8 cellular contexts compared by ENCODE assay signal in genomic region chr6:41786451-41787218, GRCh38. TPM values are rescaled to one million over a fixed set of nuclear protein-coding genes. Genes with fewer than 3 reads are reported as not detected.
DNase-seq lines count a peak whose midpoint lies in the region; ATAC-seq and TF ChIP-seq lines count a peak whose summit lies in the region.

No MANE protein-coding gene starts in this region.

- peak; percentile 46 to 68 for TF ChIP-seq RAD21 in liver (IDR thresholded peaks at IDR 0.05)

- no peaks in the 10 kb centered on the region for H3K27me3 ChIP-seq in liver (ENCODE audit: control insufficient read depth in 4 of 4, insufficient read depth in 4 of 4, low read length in 3 of 4)

- DNase-seq in AG09319 (ENCODE audit: extremely low read depth, low read depth) (peak; percentile 35), NCI-H526 (lab: John Stamatoyannopoulos, UW) (peak; percentile 49 to 89), dedifferentiated amniotic fluid mesenchymal stem cell (ENCODE audit: extremely low spot score) (peak; percentile 65)
- DNase-seq in activated CD4-positive, alpha-beta T cell treated with anti-CD3 and anti-CD28 coated beads, Interleukin-2, amount 50 U/mL, for 24 hours (ENCODE audit: low read depth in 1 of 2, low spot score in 1 of 2) = peak; percentile 74 to 76
- DNase-seq in stimulated activated CD4-positive, alpha-beta T cell treated with anti-CD3 and anti-CD28 coated beads, Interleukin-4, amount 100 ng/mL, for 1 hour = peak; percentile 91

- under 1% methylated on average over 58 of the region's 58 CpGs for WGBS in liver

- peaks cover 9 to 25% (median 19%) of the 10 kb centered on the region in 4 donors for H3K4me1 ChIP-seq in liver (ENCODE audit: control insufficient read depth in 4 of 4, insufficient read depth in 4 of 4, low read length in 3 of 4)

- no peaks in the 10 kb centered on the region for H3K9me3 ChIP-seq in liver (ENCODE audit: control insufficient read depth in 4 of 4, low read length in 3 of 4)

- peak overlapping the region; percentile 72 to 100 (median 96) for H3K4me3 ChIP-seq in liver (ENCODE audit: low read depth in 1 of 3, low read length in 3 of 3)

- H3K36me3 ChIP-seq in liver (ENCODE audit: control insufficient read depth in 4 of 4, insufficient read depth in 3 of 4, low read depth in 1 of 4, low read length in 3 of 4) = peaks cover 0 to 20% (median 10%) of the 10 kb centered on the region in 4 donors

- peak; percentile 64 for ATAC-seq in GM18909 (IDR thresholded peaks at IDR 0.05; ENCODE audit: poor library complexity, unreplicated experiment)
- ATAC-seq in HG03175 (IDR thresholded peaks at IDR 0.05; ENCODE audit: unreplicated experiment) = peak; percentile 64

- H3K27ac ChIP-seq in liver (ENCODE audit: low read depth in 1 of 2, low read length in 2 of 2) = peak overlapping the region; percentile 91 to 94

- TF ChIP-seq CTCF in AG09319 (IDR thresholded peaks at IDR 0.05; ENCODE audit: low read depth, low read length) (peak; percentile 42), liver (IDR thresholded peaks at IDR 0.05; ENCODE audit: low read depth, low read length, missing input control) (peak; percentile 76)

- H3K9ac ChIP-seq in liver (ENCODE audit: low read depth in 1 of 2, low read length in 2 of 2) = peak overlapping the region; percentile 75 to 82

TF ChIP-seq in liver, 16 proteins besides CTCF, POLR2A, EP300 and RAD21:
- peak; percentile 67 for TF ChIP-seq REST (IDR thresholded peaks at IDR 0.05)
- no peak for TF ChIP-seq SP1 (IDR thresholded peaks at IDR 0.05)

RNA-seq across cellular contexts. Expression of gene TOMM6, which starts 0.9 kb away (rescaled TPM):
- total RNA-seq in liver = 10 to 100 TPM; 48.2 to 50.1 TPM
- 100 to 1,000 TPM; 122 to 123 TPM for polyA plus RNA-seq in liver

RNA-seq across cellular contexts. Expression of gene PRICKLE4, which starts 6.1 kb away (rescaled TPM):
- 1 to 10 TPM in 1 of 2 donors, under 1 TPM in 1; 0.37 to 1.4 TPM for total RNA-seq in liver
- under 1 TPM in 1 of 2 donors, not detected in 1; 0.98 TPM for polyA plus RNA-seq in liver

RNA-seq across cellular contexts. Expression of gene FRS3, which starts 6.9 kb away (rescaled TPM):
- 1 to 10 TPM in 1 of 2 donors, under 1 TPM in 1; 0.42 to 1.3 TPM for total RNA-seq in liver
- polyA plus RNA-seq in liver = 1 to 10 TPM; 1.4 to 1.6 TPM

RNA-seq across cellular contexts. Expression of gene PGC, which starts 39.4 kb away (rescaled TPM):
- total RNA-seq in liver = not detected
- polyA plus RNA-seq in liver = under 1 TPM; 0.05 to 0.18 TPM

RNA-seq across cellular contexts. Expression of gene TFEB, which starts 51.2 kb away (rescaled TPM):
- 1 to 10 TPM; 1.1 to 6.2 TPM for total RNA-seq in liver
- polyA plus RNA-seq in liver = 1 to 10 TPM; 3.0 to 4.6 TPM

Comparison
In these comparisons a context has a peak if more than half of its experiments do, and no peak if none do; other contexts are left out.
1. Peak in every context shown above with its lines: DNase-seq, ATAC-seq, H3K4me3 ChIP-seq and H3K27ac ChIP-seq.
2. DNase-seq: peak in every context shown above with its lines; median percentile 91 in stimulated activated CD4-positive, alpha-beta T cell treated with anti-CD3 and anti-CD28 coated beads, Interleukin-4, amount 100 ng/mL, for 1 hour; 75 in activated CD4-positive, alpha-beta T cell treated with anti-CD3 and anti-CD28 coated beads, Interleukin-2, amount 50 U/mL, for 24 hours; 69 in NCI-H526; 65 in dedifferentiated amniotic fluid mesenchymal stem cell; 35 in AG09319.